ENCODE assay signal across 1 cellular context in genomic region chr12:74586251-74586650, GRCh38.
TF ChIP-seq lines count a peak whose summit lies in the region.

No MANE protein-coding gene starts in this region.

TF ChIP-seq in SK-N-SH, 30 proteins besides CTCF, POLR2A, EP300 and RAD21 (continued from another document):
- TF ChIP-seq, protein P1, sequence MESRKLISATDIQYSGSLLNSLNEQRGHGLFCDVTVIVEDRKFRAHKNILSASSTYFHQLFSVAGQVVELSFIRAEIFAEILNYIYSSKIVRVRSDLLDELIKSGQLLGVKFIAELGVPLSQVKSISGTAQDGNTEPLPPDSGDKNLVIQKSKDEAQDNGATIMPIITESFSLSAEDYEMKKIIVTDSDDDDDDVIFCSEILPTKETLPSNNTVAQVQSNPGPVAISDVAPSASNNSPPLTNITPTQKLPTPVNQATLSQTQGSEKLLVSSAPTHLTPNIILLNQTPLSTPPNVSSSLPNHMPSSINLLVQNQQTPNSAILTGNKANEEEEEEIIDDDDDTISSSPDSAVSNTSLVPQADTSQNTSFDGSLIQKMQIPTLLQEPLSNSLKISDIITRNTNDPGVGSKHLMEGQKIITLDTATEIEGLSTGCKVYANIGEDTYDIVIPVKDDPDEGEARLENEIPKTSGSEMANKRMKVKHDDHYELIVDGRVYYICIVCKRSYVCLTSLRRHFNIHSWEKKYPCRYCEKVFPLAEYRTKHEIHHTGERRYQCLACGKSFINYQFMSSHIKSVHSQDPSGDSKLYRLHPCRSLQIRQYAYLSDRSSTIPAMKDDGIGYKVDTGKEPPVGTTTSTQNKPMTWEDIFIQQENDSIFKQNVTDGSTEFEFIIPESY (IDR thresholded peaks at IDR 0.05; ENCODE audit: borderline replicate concordance, low read depth), result no peak
